ENCODE assay signal across 27 cellular contexts in genomic region chr18:73120626-73121025, GRCh38.
"Had no signal": no experiment of that assay in that cellular context is flagged by ENCODE, and none has a peak within 500 bp of the region (broad histone marks: within the 10 kb centered on the region; RNA-seq: fewer than 3 reads in every experiment).

No MANE protein-coding gene starts in this region.

- FAIRE-seq: urothelium cell line had no signal

- H3K9me3 ChIP-seq: suprapubic skin, testis, thoracic aorta, thyroid gland, tibial artery, tibial nerve, transverse colon, upper lobe of left lung, upper lobe of right lung, uterus, vagina had no signal

- H3K4me1 ChIP-seq: stomach, suprapubic skin, testis, thyroid gland, tibial artery, tibial nerve, transverse colon, upper lobe of left lung, upper lobe of right lung, uterus, vagina had no signal

- H3K36me3 ChIP-seq: stomach, suprapubic skin, thoracic aorta, thyroid gland, tibial artery, tibial nerve, transverse colon, upper lobe of left lung, upper lobe of right lung, uterus, vagina had no signal

- H3K27ac ChIP-seq: stomach, suprapubic skin, testis, thoracic aorta, thyroid gland, tibial artery, tibial nerve, transverse colon, upper lobe of left lung, upper lobe of right lung, uterus, vagina had no signal

- H3K27me3 ChIP-seq: stomach, suprapubic skin, testis, thyroid gland, tibial artery, tibial nerve, transverse colon, upper lobe of left lung, upper lobe of right lung, uterus, vagina had no signal

- DNase-seq: stimulated activated CD4-positive, alpha-beta T cell treated with anti-CD3 and anti-CD28 coated beads, Interleukin-2, amount 100 ng/mL, for 48 hours; stimulated activated CD4-positive, alpha-beta T cell treated with anti-CD3 and anti-CD28 coated beads, Interleukin-4, amount 100 ng/mL, for 1 hour; stimulated activated CD4-positive, alpha-beta T cell treated with anti-CD3 and anti-CD28 coated beads, Interleukin-4, amount 100 ng/mL, for 24 hours; stimulated activated CD4-positive, alpha-beta T cell treated with anti-CD3 and anti-CD28 coated beads, Interleukin-4, amount 100 ng/mL, for 4 hours; stimulated activated CD8-positive, alpha-beta memory T cell treated with anti-CD3 and anti-CD28 coated beads, Interleukin-4, amount 100 ng/mL, for 48 hours; stimulated activated naive B cell treated with anti-CD40 and anti-IgM and Interleukin-4, amounts not matched to agents 10 μg/mL and 1 μg/mL and 100 μg/mL, for 72 hours; stimulated activated naive CD4-positive, alpha-beta T cell; stimulated activated naive CD4-positive, alpha-beta T cell treated with Interleukin-2 at 50 U/mL for 16 hours; stimulated activated naive CD8-positive, alpha-beta T cell treated with anti-CD3 and anti-CD28 coated beads, Interleukin-15, amount 100 ng/mL, for 72 hours; stimulated activated naive CD8-positive, alpha-beta T cell treated with anti-CD3 and anti-CD28 coated beads, Interleukin-15, Interleukin-2, amounts not matched to agents 100 U/mL and 50 U/mL, for 24 hours; stomach; substantia nigra; testis; thyroid gland; tibial artery; transverse colon; trophoblast cell; upper lobe of left lung; upper lobe of right lung; uterus had no signal

- H3K4me3 ChIP-seq: stomach, suprapubic skin, testis, thoracic aorta, thyroid gland, tibial artery, tibial nerve, transverse colon, upper lobe of left lung, upper lobe of right lung, uterus, vagina had no signal

- ATAC-seq: stimulated activated effector memory CD8-positive, alpha-beta T cell treated with anti-CD3 and anti-CD28 coated beads, Interleukin-12 subunit alpha, Interleukin-12 subunit beta, amount 100 ng/mL, for 72 hours; stimulated activated memory B cell treated with anti-CD40 and anti-IgM and Interleukin-4, amounts not matched to agents 10 μg/mL and 1 μg/mL and 100 μg/mL, for 72 hours; stimulated activated naive B cell treated with anti-CD40 and anti-IgM and Interleukin-4, amounts not matched to agents 10 μg/mL and 1 μg/mL and 100 μg/mL, for 72 hours; stimulated activated naive CD8-positive, alpha-beta T cell treated with anti-CD3 and anti-CD28 coated beads, Interleukin-15, amount 100 ng/mL, for 72 hours; stimulated activated naive CD8-positive, alpha-beta T cell treated with anti-CD3 and anti-CD28 coated beads, Interleukin-15, Interleukin-2, amounts not matched to agents 100 U/mL and 50 U/mL, for 24 hours; upper lobe of right lung had no signal
